In genomic region chr14:100568998-100569733, GRCh38 we compare ENCODE assay signal across 12 cellular contexts. TPM values are rescaled to one million over a fixed set of nuclear protein-coding genes. Genes with fewer than 3 reads are reported as not detected.
DNase-seq lines count a peak whose midpoint lies in the region; ATAC-seq and TF ChIP-seq lines count a peak whose summit lies in the region.
"Had no signal": no experiment of that assay in that cellular context is flagged by ENCODE, and none has a peak within 500 bp of the region (broad histone marks: within the 10 kb centered on the region; RNA-seq: fewer than 3 reads in every experiment).

No MANE protein-coding gene starts in this region.

- DNase-seq in activated T-cell treated with anti-CD3 and anti-CD28 coated beads, Interleukin-2, amount 50 U/mL, for 72 hours: no peak
- DNase-seq in activated T-cell treated with anti-CD3 and anti-CD28 coated beads for 4 hours (no peak), chondrocyte (ENCODE audit: low spot score) (no peak), naive B cell (no peak), upper lobe of right lung (no peak), NCI-H1436 (lab: John Stamatoyannopoulos, UW) (no peak), NCI-H1048 (lab: John Stamatoyannopoulos, UW) (no peak), NCI-H2171 (lab: John Stamatoyannopoulos, UW) (no peak)
- DNase-seq: ACHN; activated CD8-positive, alpha-beta memory T cell treated with anti-CD3 and anti-CD28 coated beads, Interleukin-2, amount 10 ng/mL, durations not matched to agents 7 days and 5 days; cortex of kidney had no signal

- H3K9me3 Mint-ChIP-seq in activated T-cell treated with anti-CD3 and anti-CD28 coated beads, Interleukin-2, amount 50 U/mL, for 72 hours: no peaks in the 10 kb centered on the region
- no peaks in the 10 kb centered on the region for H3K9me3 Mint-ChIP-seq in chondrocyte (ENCODE audit: low read depth)
- peaks cover 0 to 3% (median 0%) of the 10 kb centered on the region in 7 donors for H3K9me3 Mint-ChIP-seq in naive B cell

- H3K27me3 ChIP-seq in upper lobe of right lung: peaks cover 73% of the 10 kb centered on the region

- H3K4me1 ChIP-seq in upper lobe of right lung: peaks cover 12% of the 10 kb centered on the region

- peaks cover 21% of the 10 kb centered on the region for H3K27me3 Mint-ChIP-seq in activated T-cell treated with anti-CD3 and anti-CD28 coated beads, Interleukin-2, amount 50 U/mL, for 72 hours (ENCODE audit: low read depth)
- H3K27me3 Mint-ChIP-seq in chondrocyte (ENCODE audit: low read depth): peaks cover 29% of the 10 kb centered on the region
- H3K27me3 Mint-ChIP-seq in naive B cell: peaks cover 22 to 79% (median 47%) of the 10 kb centered on the region in 3 donors

- no peaks in the 10 kb centered on the region for H3K36me3 ChIP-seq in upper lobe of right lung

- peaks cover 5% of the 10 kb centered on the region for H3K4me1 Mint-ChIP-seq in activated T-cell treated with anti-CD3 and anti-CD28 coated beads, Interleukin-2, amount 50 U/mL, for 72 hours (ENCODE audit: low read depth)
- peaks cover 12% of the 10 kb centered on the region for H3K4me1 Mint-ChIP-seq in chondrocyte (ENCODE audit: low read depth)
- peaks cover 12 to 37% (median 13%) of the 10 kb centered on the region in 3 donors for H3K4me1 Mint-ChIP-seq in naive B cell

- H3K27ac ChIP-seq in upper lobe of right lung: no peak overlapping the region
- H3K27ac ChIP-seq: skin epidermis had no signal

- no peaks in the 10 kb centered on the region for H3K9me3 ChIP-seq in upper lobe of right lung

- ATAC-seq in activated T-cell treated with anti-CD3 and anti-CD28 coated beads, Interleukin-2, amount 50 U/mL, for 72 hours (replicated peaks in 1 of 2): no peak
- ATAC-seq in naive B cell (ENCODE audit: low read depth in 2 of 2) (no peak), upper lobe of right lung (no peak)
- ATAC-seq: activated CD8-positive, alpha-beta memory T cell treated with anti-CD3 and anti-CD28 coated beads, Interleukin-2, amount 10 ng/mL, durations not matched to agents 7 days and 5 days had no signal

- intact Hi-C loops in upper lobe of right lung (cut with DNase I): no loop called here

- H3K36me3 Mint-ChIP-seq in activated T-cell treated with anti-CD3 and anti-CD28 coated beads, Interleukin-2, amount 50 U/mL, for 72 hours (ENCODE audit: insufficient read depth in 2 of 2): no peaks in the 10 kb centered on the region
- H3K36me3 Mint-ChIP-seq in chondrocyte (ENCODE audit: low read depth): no peaks in the 10 kb centered on the region
- no peaks in the 10 kb centered on the region for H3K36me3 Mint-ChIP-seq in naive B cell
- H3K36me3 Mint-ChIP-seq: activated CD8-positive, alpha-beta memory T cell treated with anti-CD3 and anti-CD28 coated beads, Interleukin-2, amount 10 ng/mL, durations not matched to agents 7 days and 5 days had no signal

- peak overlapping the region; percentile 67 to 71 for H3K4me3 Mint-ChIP-seq in activated T-cell treated with anti-CD3 and anti-CD28 coated beads, Interleukin-2, amount 50 U/mL, for 72 hours
- peak overlapping the region; percentile 70 for H3K4me3 Mint-ChIP-seq in chondrocyte (ENCODE audit: unreplicated experiment)
- peak overlapping the region in 7 of 8 donors; percentile 30 to 81 (median 52) for H3K4me3 Mint-ChIP-seq in naive B cell
- H3K4me3 Mint-ChIP-seq: activated CD8-positive, alpha-beta memory T cell treated with anti-CD3 and anti-CD28 coated beads, Interleukin-2, amount 10 ng/mL, durations not matched to agents 7 days and 5 days had no signal

- TF ChIP-seq CTCF in chondrocyte (IDR thresholded peaks at IDR 0.05) (no peak), upper lobe of right lung (IDR thresholded peaks at IDR 0.05) (no peak)

- peak overlapping the region; percentile 48 for H3K4me3 ChIP-seq in upper lobe of right lung

- H3K27ac Mint-ChIP-seq in activated T-cell treated with anti-CD3 and anti-CD28 coated beads, Interleukin-2, amount 50 U/mL, for 72 hours: no peak overlapping the region
- H3K27ac Mint-ChIP-seq in chondrocyte (ENCODE audit: unreplicated experiment): no peak overlapping the region
- peak overlapping the region in 1 of 6 donors; percentile 66 for H3K27ac Mint-ChIP-seq in naive B cell
- H3K27ac Mint-ChIP-seq: activated CD8-positive, alpha-beta memory T cell treated with anti-CD3 and anti-CD28 coated beads, Interleukin-2, amount 10 ng/mL, durations not matched to agents 7 days and 5 days had no signal

RNA-seq across cellular contexts. Expression of gene BEGAIN, which starts 18.1 kb away (rescaled TPM):
- 1 to 10 TPM; 2.6 to 2.8 TPM for total RNA-seq in activated T-cell treated with anti-CD3 and anti-CD28 coated beads, Interleukin-2, amount 50 U/mL, for 72 hours
- 5.1 to 6.5 TPM (median 6.5 TPM) in 3 replicates for total RNA-seq in chondrocyte
- polyA plus RNA-seq in naive B cell (ENCODE audit: low read depth in 6 of 6): 1 to 10 TPM in 1 of 6 donors, under 1 TPM in 2, not detected in 3; 0.55 to 1.2 (median 0.92) TPM
- total RNA-seq in upper lobe of right lung: 1.5 TPM
